ENCODE assay signal across 1 cellular context in the genomic region with DNA sequence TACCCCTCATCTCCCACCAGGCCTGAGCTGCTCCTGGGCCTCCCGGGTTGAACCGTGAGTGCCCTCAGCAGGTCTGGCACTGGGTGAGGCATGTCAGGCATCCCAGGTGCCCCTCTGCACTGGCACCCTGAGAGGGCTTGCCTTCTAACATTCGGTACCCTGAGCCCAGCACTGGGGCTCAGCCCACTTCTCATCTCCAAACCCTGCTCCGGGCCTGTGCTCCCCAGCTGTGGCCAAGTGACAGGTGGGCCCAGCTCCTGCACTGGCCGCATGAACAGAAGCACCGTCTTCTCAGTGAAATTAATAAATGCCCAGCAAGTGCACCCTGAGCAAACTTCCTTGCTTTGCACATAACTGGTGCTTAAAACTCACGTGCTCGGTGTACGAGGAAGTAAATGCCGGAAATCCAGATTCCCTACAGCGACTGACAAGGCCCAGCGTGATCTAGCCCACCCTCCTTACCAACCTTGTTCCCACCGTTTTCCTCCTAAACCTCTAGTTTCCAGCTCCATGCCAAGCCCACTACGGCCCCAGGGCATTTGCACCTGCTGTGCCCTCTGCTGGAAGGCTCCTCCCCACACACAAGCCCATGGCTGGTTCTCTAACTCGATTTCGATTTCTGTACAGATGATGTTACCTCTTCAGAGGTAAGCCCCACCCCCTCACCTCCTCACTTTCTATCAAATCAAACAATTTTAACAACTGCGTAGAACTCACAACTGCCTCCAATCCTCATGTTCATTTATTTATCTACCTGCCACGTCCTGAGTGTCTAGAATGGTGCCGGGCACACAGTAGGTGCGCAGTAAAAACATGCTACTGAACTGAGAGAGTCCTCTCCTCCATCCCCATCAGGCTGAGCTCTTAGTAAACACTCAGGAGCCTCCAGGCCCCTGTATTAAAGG.
TF ChIP-seq lines count a peak whose summit lies in the region.

No MANE protein-coding gene starts in this region.

TF ChIP-seq in endothelial cell of umbilical vein, 7 proteins besides CTCF, POLR2A, EP300 and RAD21:
- TF ChIP-seq, protein P1, sequence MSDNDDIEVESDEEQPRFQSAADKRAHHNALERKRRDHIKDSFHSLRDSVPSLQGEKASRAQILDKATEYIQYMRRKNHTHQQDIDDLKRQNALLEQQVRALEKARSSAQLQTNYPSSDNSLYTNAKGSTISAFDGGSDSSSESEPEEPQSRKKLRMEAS (IDR thresholded peaks at IDR 0.05; ENCODE audit: insufficient read depth, insufficient read length) = no peak
- TF ChIP-seq POLR2AphosphoS5 (IDR thresholded peaks at IDR 0.05; ENCODE audit: insufficient read depth, low read depth, low read length) (no peak), FOS (IDR thresholded peaks at IDR 0.05; ENCODE audit: borderline replicate concordance, insufficient read depth, low read length) (no peak), MYC (IDR thresholded peaks at IDR 0.05; ENCODE audit: low read depth, low read length) (no peak), JUN (IDR thresholded peaks at IDR 0.05; ENCODE audit: borderline replicate concordance, insufficient read depth, insufficient read length, low read depth) (no peak), EZH2 (IDR thresholded peaks at IDR 0.05; ENCODE audit: borderline replicate concordance, low read depth, low read length, severe bottlenecking) (no peak), GATA2 (IDR thresholded peaks at IDR 0.05; ENCODE audit: insufficient read depth, insufficient read length, low read depth, low read length) (no peak)
